Comparison of ENCODE assay signal across 8 cellular contexts in the genomic region with DNA sequence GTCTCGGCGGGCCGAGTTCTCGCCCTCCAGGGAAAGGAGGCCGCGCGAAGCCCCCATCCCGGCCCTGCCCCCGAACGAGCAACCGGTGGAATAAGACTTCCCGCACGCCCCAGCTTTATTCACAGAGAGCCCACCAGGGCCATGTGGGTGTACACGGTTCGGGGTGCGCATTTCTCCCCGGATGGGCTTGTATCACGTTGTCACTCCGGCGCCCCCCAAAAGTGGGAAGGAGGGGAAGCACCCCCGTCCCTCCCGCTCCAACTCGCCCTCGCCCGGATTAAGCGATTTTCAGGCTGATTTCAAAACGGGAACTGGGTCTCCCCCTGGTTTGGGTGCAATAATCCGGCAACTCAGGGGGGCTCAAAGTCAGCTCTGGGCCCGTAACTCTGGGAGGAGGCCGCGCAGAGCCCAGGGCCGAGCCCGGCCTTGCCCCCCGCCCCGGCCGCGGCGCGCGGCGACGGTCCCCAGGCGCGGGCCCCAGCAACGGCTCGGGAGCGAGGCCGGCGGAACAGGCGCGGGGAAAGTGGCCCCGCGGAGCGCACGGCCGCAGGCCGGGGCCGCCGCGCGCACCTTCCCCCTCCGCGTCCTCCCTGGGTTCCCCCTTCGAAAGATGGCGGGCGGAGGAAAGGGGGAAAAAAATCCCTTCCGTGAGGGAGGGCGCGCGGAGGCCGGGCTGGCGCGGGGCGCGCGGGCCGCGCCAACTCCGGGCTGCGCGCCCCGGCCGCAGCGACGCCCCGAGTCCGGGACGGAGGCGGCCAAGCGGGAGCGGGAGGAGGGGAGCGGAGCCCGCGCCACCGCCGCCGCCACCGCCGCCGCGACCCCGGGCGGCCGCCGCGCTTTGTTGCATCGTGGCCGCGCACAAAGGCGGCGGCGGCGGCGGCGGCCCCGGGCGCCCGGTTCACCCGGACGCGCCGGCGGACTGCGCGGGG. TPM values are rescaled to one million over a fixed set of nuclear protein-coding genes. Genes with fewer than 3 reads are reported as not detected.
DNase-seq lines count a peak whose midpoint lies in the region; ATAC-seq and TF ChIP-seq lines count a peak whose summit lies in the region.

No MANE protein-coding gene starts in this region.

- H3K36me3 Mint-ChIP-seq in chondrocyte (ENCODE audit: low read depth), result no peaks in the 10 kb centered on the region

- no peak for TF ChIP-seq POLR2A in lower leg skin (IDR thresholded peaks at IDR 0.05)

- TF ChIP-seq CTCF in chondrocyte (IDR thresholded peaks at IDR 0.05) (peak; percentile 5), lower leg skin (IDR thresholded peaks at IDR 0.05) (no peak)

- ATAC-seq in GM18520 (IDR thresholded peaks at IDR 0.05; ENCODE audit: unreplicated experiment), result peak; percentile 4
- ATAC-seq in HG03354 (IDR thresholded peaks at IDR 0.05; ENCODE audit: poor library complexity, severe bottlenecking, unreplicated experiment), result peak; percentile 11
- no peak for ATAC-seq in stimulated activated naive CD8-positive, alpha-beta T cell treated with anti-CD3 and anti-CD28 coated beads, Interleukin-15, Interleukin-2, amounts not matched to agents 100 U/mL and 50 U/mL, for 24 hours
- ATAC-seq in GM21786 (IDR thresholded peaks at IDR 0.05; ENCODE audit: unreplicated experiment), result no peak

- peaks cover 25% of the 10 kb centered on the region for H3K4me1 Mint-ChIP-seq in chondrocyte (ENCODE audit: low read depth)

- intact Hi-C loops in lower leg skin (cut with DNase I; ENCODE audit: low total_unique reads), result no loop called here

- H3K27me3 Mint-ChIP-seq in chondrocyte (ENCODE audit: low read depth), result peaks cover 8% of the 10 kb centered on the region

- peak overlapping the region; percentile 64 for H3K4me3 ChIP-seq in lower leg skin (ENCODE audit: low read depth, poor library complexity, severe bottlenecking)

- no peaks in the 10 kb centered on the region for H3K9me3 Mint-ChIP-seq in chondrocyte (ENCODE audit: low read depth)

- peak overlapping the region; percentile 79 for H3K4me3 Mint-ChIP-seq in chondrocyte (ENCODE audit: unreplicated experiment)

- DNase-seq in AG08395 (ENCODE audit: low spot score), result peak; percentile 47
- DNase-seq in T-helper 9 cell, result peak; percentile 51
- no peak for DNase-seq in chondrocyte (ENCODE audit: low spot score)
- DNase-seq in lower leg skin (ENCODE audit: low spot score in 2 of 2), result peak in 1 of 2 donors; percentile 85
- DNase-seq in stimulated activated naive CD8-positive, alpha-beta T cell treated with anti-CD3 and anti-CD28 coated beads, Interleukin-15, Interleukin-2, amounts not matched to agents 100 U/mL and 50 U/mL, for 24 hours, result peak; percentile 54

- WGBS in lower leg skin, 2 donors, result 0% methylated on average over 29 to 88 of the region's 125 CpGs

- H3K27ac Mint-ChIP-seq in chondrocyte (ENCODE audit: unreplicated experiment), result peak overlapping the region; percentile 78

RNA-seq across cellular contexts. Expression of gene BRD3, which starts 0.6 kb away (rescaled TPM):
- total RNA-seq in chondrocyte, result 48.7 to 59.0 TPM (median 49.0 TPM) in 3 replicates
- 10 to 100 TPM; 18.5 to 59.9 (median 26.7) TPM for total RNA-seq in lower leg skin

RNA-seq across cellular contexts. Expression of gene BRD3OS, which starts 41.9 kb away (rescaled TPM):
- total RNA-seq in chondrocyte (13.7 to 27.6 TPM (median 15.7 TPM) in 3 replicates), lower leg skin (10 to 100 TPM in 1 of 4 donors, 1 to 10 TPM in 3; 2.5 to 11.0 (median 6.4) TPM)

Comparison
In these comparisons a context has a peak if more than half of its experiments do, and no peak if none do; other contexts are left out.
1. ATAC-seq: peak in GM18520 (single experiment) and HG03354 (single experiment); none in stimulated activated naive CD8-positive, alpha-beta T cell treated with anti-CD3 and anti-CD28 coated beads, Interleukin-15, Interleukin-2, amounts not matched to agents 100 U/mL and 50 U/mL, for 24 hours (single experiment) and GM21786 (single experiment).